12 cellular contexts compared by ENCODE assay signal in the genomic region with DNA sequence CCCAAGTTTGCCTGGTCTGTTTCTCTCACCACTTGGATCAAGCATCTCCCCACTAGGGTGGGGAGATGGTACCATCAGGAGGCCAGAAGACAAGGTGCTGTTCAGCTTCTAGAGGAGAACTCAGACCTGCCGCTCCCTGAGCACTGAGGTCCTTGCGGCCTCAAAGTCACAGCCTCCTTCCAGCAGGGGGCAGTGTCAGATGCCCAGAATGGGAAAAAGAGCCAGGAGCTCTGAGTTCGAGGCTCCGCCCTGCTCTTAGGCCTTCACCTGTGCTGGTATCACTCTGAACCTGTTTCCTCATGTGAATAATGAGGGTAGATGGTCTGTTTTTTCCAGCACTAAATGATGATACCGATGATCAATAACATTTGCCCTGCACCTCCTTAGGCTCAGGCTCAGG.
DNase-seq lines count a peak whose midpoint lies in the region; FAIRE-seq and TF ChIP-seq lines count a peak whose summit lies in the region.
"Had no signal": no experiment of that assay in that cellular context is flagged by ENCODE, and none has a peak within 500 bp of the region (broad histone marks: within the 10 kb centered on the region; RNA-seq: fewer than 3 reads in every experiment).

No MANE protein-coding gene starts in this region.

- in situ Hi-C loops in brain microvascular endothelial cell (cut with HindIII; ENCODE audit: low pct_ligation_motif_present, low sequenced_read_pairs), result no loop called here

- no peaks in the 10 kb centered on the region for H3K9me3 ChIP-seq in OCI-LY3 (ENCODE audit: insufficient read depth, low read length)
- no peaks in the 10 kb centered on the region for H3K9me3 ChIP-seq in smooth muscle cell (replicated peaks; ENCODE audit: low read depth)
- H3K9me3 ChIP-seq: esophagus squamous epithelium, prostate gland had no signal

- H3K4me2 ChIP-seq in OCI-LY3 (ENCODE audit: low read length) (no peak overlapping the region), smooth muscle cell (no peak overlapping the region)

- H3K9ac ChIP-seq in OCI-LY3 (ENCODE audit: low read length) (no peak overlapping the region), smooth muscle cell (ENCODE audit: low read depth) (no peak overlapping the region)

- WGBS in smooth muscle cell (ENCODE audit: low lambda C conversion rate), result 95% methylated on average over 5 of the region's 5 CpGs

- H3K79me2 ChIP-seq in OCI-LY3 (ENCODE audit: low read length) (peaks cover 84% of the 10 kb centered on the region), smooth muscle cell (ENCODE audit: low read depth) (no peaks in the 10 kb centered on the region)

- H3K27ac ChIP-seq in OCI-LY3 (ENCODE audit: low read length), result no peak overlapping the region
- H3K27ac ChIP-seq in brain microvascular endothelial cell, result no peak overlapping the region
- H3K27ac ChIP-seq in smooth muscle cell (ENCODE audit: low read depth), result no peak overlapping the region
- no peak overlapping the region for H3K27ac ChIP-seq in caudate nucleus (ENCODE audit: low read depth, low read length)
- H3K27ac ChIP-seq: esophagus squamous epithelium, prostate gland had no signal

- H3K4me1 ChIP-seq in OCI-LY3 (ENCODE audit: low read length), result peaks cover 21% of the 10 kb centered on the region
- H3K4me1 ChIP-seq in smooth muscle cell (ENCODE audit: low read depth), result no peaks in the 10 kb centered on the region
- H3K4me1 ChIP-seq: prostate gland had no signal

- TF ChIP-seq CTCF in GM12872 (IDR thresholded peaks at IDR 0.05; ENCODE audit: insufficient read depth, low read depth, low read length) (peak; percentile 61), OCI-LY3 (IDR thresholded peaks at IDR 0.05; ENCODE audit: low read depth, low read length) (peak; percentile 90), brain microvascular endothelial cell (IDR thresholded peaks at IDR 0.05; ENCODE audit: low read depth, low read length, missing control alignments) (peak; percentile 57), smooth muscle cell (IDR thresholded peaks at IDR 0.05; ENCODE audit: borderline replicate concordance, insufficient read depth, poor library complexity, severe bottlenecking) (peak; percentile 18)

- DNase-seq in brain microvascular endothelial cell (no peak), smooth muscle cell (lab: John Stamatoyannopoulos, UW; ENCODE audit: unreplicated experiment) (no peak), COLO829 (ENCODE audit: low spot score) (no peak), NCI-H187 (lab: John Stamatoyannopoulos, UW) (no peak), caudate nucleus (lab: John Stamatoyannopoulos, UW) (no peak), HTR-8/SVneo (ENCODE audit: insufficient read length, low spot score) (no peak)
- DNase-seq: activated B cell treated with CpG ODN at 0.5 μM for 24 hours, esophagus squamous epithelium, KG1 had no signal

- H3K27me3 ChIP-seq in OCI-LY3 (ENCODE audit: low read depth, low read length) (no peaks in the 10 kb centered on the region), brain microvascular endothelial cell (replicated peaks) (no peaks in the 10 kb centered on the region), smooth muscle cell (ENCODE audit: low read depth) (peaks cover 2% of the 10 kb centered on the region)
- H3K27me3 ChIP-seq: esophagus squamous epithelium had no signal

- peaks cover 73% of the 10 kb centered on the region for H4K20me1 ChIP-seq in OCI-LY3 (ENCODE audit: insufficient read depth, low read length)
- no peaks in the 10 kb centered on the region for H4K20me1 ChIP-seq in smooth muscle cell (ENCODE audit: low read depth)

- H2AFZ ChIP-seq in OCI-LY3 (ENCODE audit: low read depth, low read length), result no peak overlapping the region
- H2AFZ ChIP-seq in smooth muscle cell (ENCODE audit: low read depth), result no peak overlapping the region

- no peak overlapping the region for H3K4me3 ChIP-seq in OCI-LY3 (ENCODE audit: low read length)
- no peak overlapping the region for H3K4me3 ChIP-seq in brain microvascular endothelial cell (ENCODE audit: low read depth, low read length)
- no peak overlapping the region for H3K4me3 ChIP-seq in smooth muscle cell
- H3K4me3 ChIP-seq: esophagus squamous epithelium, prostate gland had no signal

- FAIRE-seq in HTR-8/SVneo (lab: Jason Lieb, UNC), result no peak

- H3F3A ChIP-seq in smooth muscle cell (ENCODE audit: low read depth), result no peaks in the 10 kb centered on the region

- H3K36me3 ChIP-seq in OCI-LY3 (replicated peaks; ENCODE audit: low read depth, low read length), result peaks cover 28% of the 10 kb centered on the region
- no peaks in the 10 kb centered on the region for H3K36me3 ChIP-seq in brain microvascular endothelial cell (replicated peaks)
- no peaks in the 10 kb centered on the region for H3K36me3 ChIP-seq in smooth muscle cell (ENCODE audit: low read depth)
- H3K36me3 ChIP-seq: esophagus squamous epithelium, prostate gland had no signal

Comparison
In these comparisons a context has a peak if more than half of its experiments do, and no peak if none do; other contexts are left out.
1. CTCF ChIP-seq: peak in every context shown above with its lines; median percentile 90 in OCI-LY3; 61 in GM12872; 57 in brain microvascular endothelial cell; 18 in smooth muscle cell.